In the genomic region with DNA sequence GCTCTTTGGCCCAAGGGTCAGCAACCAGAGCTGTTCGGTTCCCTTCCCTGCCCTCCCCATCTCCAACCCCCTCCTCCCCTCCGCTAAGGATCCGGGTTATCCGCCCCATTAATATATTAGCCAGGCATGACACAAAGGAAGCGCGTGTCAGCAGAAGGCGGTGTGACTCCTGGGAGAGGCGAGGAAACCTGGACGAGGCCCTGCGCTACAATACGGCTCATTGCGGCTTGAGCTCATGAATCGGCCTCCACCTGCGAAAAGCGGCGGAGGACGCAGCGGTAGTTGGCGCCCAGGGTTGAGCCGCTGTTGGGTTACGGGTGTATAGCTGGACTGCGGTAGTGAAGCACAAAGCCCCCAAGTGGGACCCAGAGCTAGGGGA, we compare ENCODE assay signal across 1 cellular context.
TF ChIP-seq lines count a peak whose summit lies in the region.

No MANE protein-coding gene starts in this region.

TF ChIP-seq in HepG2, 621 proteins besides CTCF, POLR2A, EP300 and RAD21 (continued from another document):
- TF ChIP-seq, protein P1, sequence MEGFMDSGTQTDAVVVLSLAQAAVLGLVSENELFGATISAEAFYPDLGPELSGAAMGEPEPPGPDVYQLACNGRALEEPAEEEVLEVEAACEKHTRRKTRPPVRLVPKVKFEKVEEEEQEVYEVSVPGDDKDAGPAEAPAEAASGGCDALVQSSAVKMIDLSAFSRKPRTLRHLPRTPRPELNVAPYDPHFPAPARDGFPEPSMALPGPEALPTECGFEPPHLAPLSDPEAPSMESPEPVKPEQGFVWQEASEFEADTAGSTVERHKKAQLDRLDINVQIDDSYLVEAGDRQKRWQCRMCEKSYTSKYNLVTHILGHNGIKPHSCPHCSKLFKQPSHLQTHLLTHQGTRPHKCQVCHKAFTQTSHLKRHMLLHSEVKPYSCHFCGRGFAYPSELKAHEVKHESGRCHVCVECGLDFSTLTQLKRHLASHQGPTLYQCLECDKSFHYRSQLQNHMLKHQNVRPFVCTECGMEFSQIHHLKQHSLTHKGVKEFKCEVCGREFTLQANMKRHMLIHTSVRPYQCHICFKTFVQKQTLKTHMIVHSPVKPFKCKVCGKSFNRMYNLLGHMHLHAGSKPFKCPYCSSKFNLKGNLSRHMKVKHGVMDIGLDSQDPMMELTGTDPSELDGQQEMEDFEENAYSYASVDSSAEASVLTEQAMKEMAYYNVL (CRISPR knock-in tag; IDR thresholded peaks at IDR 0.05; ENCODE audit: borderline replicate concordance) = no peak
- TF ChIP-seq ZNF24 (IDR thresholded peaks at IDR 0.05) (no peak), SP1 (IDR thresholded peaks at IDR 0.05) (no peak), SP1 (CRISPR knock-in tag; IDR thresholded peaks at IDR 0.05) (no peak), SP140L (CRISPR knock-in tag; IDR thresholded peaks at IDR 0.05; ENCODE audit: borderline replicate concordance) (no peak), DNMT3B (CRISPR knock-in tag; conservative IDR thresholded peaks at IDR 0.05) (no peak), POLR2AphosphoS2 (IDR thresholded peaks at IDR 0.05; ENCODE audit: low read depth, low read length) (no peak), KAT2B (IDR thresholded peaks at IDR 0.05; ENCODE audit: borderline replicate concordance, low read depth, low read length) (no peak), NCOA2 (CRISPR knock-in tag; IDR thresholded peaks at IDR 0.05) (no peak), U2AF2 (IDR thresholded peaks at IDR 0.05; ENCODE audit: low read depth, low read length) (no peak), ZNF136 (CRISPR knock-in tag; IDR thresholded peaks at IDR 0.05; ENCODE audit: low read depth) (no peak)
